Comparison of ENCODE assay signal across 8 cellular contexts in the genomic region with DNA sequence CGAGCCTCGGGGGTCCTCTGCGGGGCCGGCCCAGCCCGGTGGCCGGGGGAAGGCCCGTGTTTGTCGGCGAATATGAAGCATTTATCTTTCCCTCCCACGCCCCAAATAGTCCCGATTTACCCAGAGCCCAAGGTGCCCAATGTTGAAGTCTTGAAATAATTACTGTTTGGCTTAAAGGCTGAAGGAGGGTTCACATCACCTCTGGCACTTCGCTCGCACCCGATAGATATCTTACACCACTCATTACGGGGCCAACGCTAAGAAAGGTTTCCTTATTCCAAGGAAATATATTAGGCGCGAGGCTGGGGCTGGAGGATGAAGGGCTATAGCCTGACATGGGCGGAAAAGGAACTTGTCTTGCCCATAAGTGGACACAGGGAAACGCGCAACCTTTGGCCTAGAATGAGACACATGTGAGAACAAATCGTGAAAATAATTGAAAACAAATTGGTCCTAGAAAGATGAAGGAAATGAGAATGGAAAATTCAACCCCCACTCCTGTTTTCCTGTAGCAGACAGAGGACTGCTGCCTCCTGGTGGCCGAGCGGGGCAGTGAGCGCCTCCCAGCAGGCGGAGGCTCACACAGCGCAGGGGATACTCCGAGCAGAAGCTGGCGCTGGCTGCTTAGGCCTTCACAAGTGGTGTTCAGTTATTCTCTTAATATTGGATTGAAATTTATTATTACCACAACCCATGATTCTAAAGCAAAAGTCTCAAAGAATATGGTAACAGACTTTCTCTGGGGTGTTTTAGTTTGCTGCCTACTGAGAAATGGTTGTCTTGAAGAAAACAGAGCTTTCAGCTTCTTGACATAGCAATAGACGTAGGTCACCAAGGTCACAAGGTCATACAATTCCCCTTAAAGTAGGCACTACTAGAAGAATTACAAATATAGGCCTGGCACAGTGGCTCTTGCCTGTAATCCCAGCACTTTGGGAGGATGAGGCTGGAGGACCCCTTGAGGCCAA. TPM values are rescaled to one million over a fixed set of nuclear protein-coding genes. Genes with fewer than 3 reads are reported as not detected.
DNase-seq lines count a peak whose midpoint lies in the region; ATAC-seq and TF ChIP-seq lines count a peak whose summit lies in the region.

No MANE protein-coding gene starts in this region.

- H3K4me3 ChIP-seq in RWPE2 (ENCODE audit: severe bottlenecking), result peak overlapping the region; percentile 38
- peak overlapping the region; percentile 61 for H3K4me3 ChIP-seq in fibroblast of villous mesenchyme (ENCODE audit: low read depth, low read length)

- no peaks in the 10 kb centered on the region for H3K9me3 Mint-ChIP-seq in nephron progenitor cell

- peak; percentile 76 for TF ChIP-seq RAD21 in Ishikawa (IDR thresholded peaks at IDR 0.05; ENCODE audit: low read depth)

- no peaks in the 10 kb centered on the region for H3K27me3 ChIP-seq in RWPE2 (ENCODE audit: insufficient read depth, poor library complexity, severe bottlenecking)

- H3K36me3 ChIP-seq in RWPE2 (ENCODE audit: low read depth), result no peaks in the 10 kb centered on the region

- H3K9me3 ChIP-seq in RWPE2 (ENCODE audit: severe bottlenecking), result no peaks in the 10 kb centered on the region

- peak overlapping the region; percentile 79 for H3K4me3 Mint-ChIP-seq in nephron progenitor cell

- no peak for TF ChIP-seq EP300 in Ishikawa (IDR thresholded peaks at IDR 0.05; ENCODE audit: borderline replicate concordance)

- no peak overlapping the region for H3K27ac ChIP-seq in RWPE2 (ENCODE audit: poor library complexity, severe bottlenecking)

- H3K4me1 Mint-ChIP-seq in nephron progenitor cell, result peaks cover 5% of the 10 kb centered on the region

- ATAC-seq in GM19023 (IDR thresholded peaks at IDR 0.05; ENCODE audit: unreplicated experiment), result peak; percentile 54
- peak; percentile 73 for ATAC-seq in RWPE2 (ENCODE audit: low read depth)

- H3K27me3 Mint-ChIP-seq in nephron progenitor cell (ENCODE audit: low read depth, poor library complexity), result peaks cover 56% of the 10 kb centered on the region

- no peaks in the 10 kb centered on the region for H3K36me3 Mint-ChIP-seq in nephron progenitor cell (ENCODE audit: low read depth)

- TF ChIP-seq CTCF in RWPE2 (IDR thresholded peaks at IDR 0.05; ENCODE audit: poor library complexity, severe bottlenecking) (peak; percentile 67), fibroblast of villous mesenchyme (IDR thresholded peaks at IDR 0.05; ENCODE audit: insufficient read depth, low read depth, low read length) (peak; percentile 99), nephron progenitor cell (IDR thresholded peaks at IDR 0.05) (peak; percentile 99)

- H3K27ac Mint-ChIP-seq in nephron progenitor cell, result no peak overlapping the region

- no peaks in the 10 kb centered on the region for H3K4me1 ChIP-seq in RWPE2 (ENCODE audit: insufficient read depth, poor library complexity, severe bottlenecking)

- peak; percentile 93 for DNase-seq in AG08395 (ENCODE audit: low spot score)
- DNase-seq in RWPE2 (ENCODE audit: low spot score), result no peak
- DNase-seq in activated gamma-delta T cell treated with Interleukin-2 at 50 U/mL for 16 hours, result peak; percentile 73
- DNase-seq in fibroblast of villous mesenchyme (ENCODE audit: low read depth), result peak; percentile 83
- peak; percentile 90 for DNase-seq in nephron progenitor cell
- peak; percentile 76 for DNase-seq in stimulated activated naive CD4-positive, alpha-beta T cell treated with Interleukin-2 at 50 U/mL for 16 hours (lab: John Stamatoyannopoulos, UW)

TF ChIP-seq in Ishikawa, 13 proteins besides CTCF, POLR2A, EP300 and RAD21:
- TF ChIP-seq TEAD4 (IDR thresholded peaks at IDR 0.05) (no peak), TAF1 (IDR thresholded peaks at IDR 0.05; ENCODE audit: low read depth) (no peak), TCF12 (IDR thresholded peaks at IDR 0.05; ENCODE audit: low read depth) (no peak), ZBTB7A (IDR thresholded peaks at IDR 0.05; ENCODE audit: low read depth) (peak; percentile 23; the same call in 1 of the 2 replicates), FOXM1 (IDR thresholded peaks at IDR 0.05; ENCODE audit: borderline replicate concordance, low read depth) (no peak), CREB1 (IDR thresholded peaks at IDR 0.05; ENCODE audit: low read depth) (no peak), YY1 (IDR thresholded peaks at IDR 0.05; ENCODE audit: low read depth) (no peak), CEBPB (IDR thresholded peaks at IDR 0.05) (no peak), NFIC (IDR thresholded peaks at IDR 0.05) (no peak), EGR1 (IDR thresholded peaks at IDR 0.05) (no peak)
- TF ChIP-seq, protein P1, sequence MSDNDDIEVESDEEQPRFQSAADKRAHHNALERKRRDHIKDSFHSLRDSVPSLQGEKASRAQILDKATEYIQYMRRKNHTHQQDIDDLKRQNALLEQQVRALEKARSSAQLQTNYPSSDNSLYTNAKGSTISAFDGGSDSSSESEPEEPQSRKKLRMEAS (IDR thresholded peaks at IDR 0.05), result peak; percentile 18; the same call in 1 of the 2 replicates
- TF ChIP-seq, protein P2, sequence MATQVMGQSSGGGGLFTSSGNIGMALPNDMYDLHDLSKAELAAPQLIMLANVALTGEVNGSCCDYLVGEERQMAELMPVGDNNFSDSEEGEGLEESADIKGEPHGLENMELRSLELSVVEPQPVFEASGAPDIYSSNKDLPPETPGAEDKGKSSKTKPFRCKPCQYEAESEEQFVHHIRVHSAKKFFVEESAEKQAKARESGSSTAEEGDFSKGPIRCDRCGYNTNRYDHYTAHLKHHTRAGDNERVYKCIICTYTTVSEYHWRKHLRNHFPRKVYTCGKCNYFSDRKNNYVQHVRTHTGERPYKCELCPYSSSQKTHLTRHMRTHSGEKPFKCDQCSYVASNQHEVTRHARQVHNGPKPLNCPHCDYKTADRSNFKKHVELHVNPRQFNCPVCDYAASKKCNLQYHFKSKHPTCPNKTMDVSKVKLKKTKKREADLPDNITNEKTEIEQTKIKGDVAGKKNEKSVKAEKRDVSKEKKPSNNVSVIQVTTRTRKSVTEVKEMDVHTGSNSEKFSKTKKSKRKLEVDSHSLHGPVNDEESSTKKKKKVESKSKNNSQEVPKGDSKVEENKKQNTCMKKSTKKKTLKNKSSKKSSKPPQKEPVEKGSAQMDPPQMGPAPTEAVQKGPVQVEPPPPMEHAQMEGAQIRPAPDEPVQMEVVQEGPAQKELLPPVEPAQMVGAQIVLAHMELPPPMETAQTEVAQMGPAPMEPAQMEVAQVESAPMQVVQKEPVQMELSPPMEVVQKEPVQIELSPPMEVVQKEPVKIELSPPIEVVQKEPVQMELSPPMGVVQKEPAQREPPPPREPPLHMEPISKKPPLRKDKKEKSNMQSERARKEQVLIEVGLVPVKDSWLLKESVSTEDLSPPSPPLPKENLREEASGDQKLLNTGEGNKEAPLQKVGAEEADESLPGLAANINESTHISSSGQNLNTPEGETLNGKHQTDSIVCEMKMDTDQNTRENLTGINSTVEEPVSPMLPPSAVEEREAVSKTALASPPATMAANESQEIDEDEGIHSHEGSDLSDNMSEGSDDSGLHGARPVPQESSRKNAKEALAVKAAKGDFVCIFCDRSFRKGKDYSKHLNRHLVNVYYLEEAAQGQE (IDR thresholded peaks at IDR 0.05; ENCODE audit: low read depth), result no peak
- TF ChIP-seq, protein P3, sequence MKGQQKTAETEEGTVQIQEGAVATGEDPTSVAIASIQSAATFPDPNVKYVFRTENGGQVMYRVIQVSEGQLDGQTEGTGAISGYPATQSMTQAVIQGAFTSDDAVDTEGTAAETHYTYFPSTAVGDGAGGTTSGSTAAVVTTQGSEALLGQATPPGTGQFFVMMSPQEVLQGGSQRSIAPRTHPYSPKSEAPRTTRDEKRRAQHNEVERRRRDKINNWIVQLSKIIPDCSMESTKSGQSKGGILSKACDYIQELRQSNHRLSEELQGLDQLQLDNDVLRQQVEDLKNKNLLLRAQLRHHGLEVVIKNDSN (IDR thresholded peaks at IDR 0.05), result no peak

RNA-seq across cellular contexts. Expression of a gene that starts 7.9 kb away (rescaled TPM):
- total RNA-seq in fibroblast of villous mesenchyme, result not detected in 2 replicates

RNA-seq across cellular contexts. Expression of a gene that starts 11.0 kb away (rescaled TPM):
- total RNA-seq in fibroblast of villous mesenchyme, result not detected in 2 replicates

RNA-seq across cellular contexts. Expression of a gene that starts 39.6 kb away (rescaled TPM):
- total RNA-seq in fibroblast of villous mesenchyme, result not detected in 2 replicates

RNA-seq across cellular contexts. Expression of a gene that starts 50.1 kb away (rescaled TPM):
- total RNA-seq in fibroblast of villous mesenchyme, result 8.2 and 14.8 TPM in 2 replicates

RNA-seq across cellular contexts. Expression of a gene that starts 55.6 kb away (rescaled TPM):
- 34.1 and 36.7 TPM in 2 replicates for total RNA-seq in fibroblast of villous mesenchyme
